ENCODE assay signal across 8 cellular contexts in the genomic region with DNA sequence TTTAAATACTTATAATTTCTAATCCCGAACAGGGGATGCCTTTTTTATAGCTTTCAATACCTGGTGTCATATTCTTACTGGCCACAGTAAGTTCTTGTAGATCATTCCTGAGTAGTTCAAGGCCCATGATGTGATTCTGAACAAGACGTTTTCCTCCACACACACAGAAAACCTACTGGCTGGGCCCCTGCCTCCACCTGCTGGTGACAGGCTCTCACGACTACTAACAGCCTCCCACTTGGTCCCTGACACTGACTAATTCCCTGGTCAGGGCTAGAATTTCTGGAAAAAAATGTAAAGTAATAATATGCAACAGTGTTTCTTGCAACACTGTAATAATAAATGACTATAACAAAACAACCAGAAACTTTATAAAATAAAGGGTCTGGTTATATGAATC. TPM values are rescaled to one million over a fixed set of nuclear protein-coding genes. Genes with fewer than 3 reads are reported as not detected.
DNase-seq lines count a peak whose midpoint lies in the region; ATAC-seq and TF ChIP-seq lines count a peak whose summit lies in the region.

No MANE protein-coding gene starts in this region.

- H3K27me3 Mint-ChIP-seq in stimulated activated memory B cell treated with anti-CD40 and anti-IgM and Interleukin-4, amounts not matched to agents 10 μg/mL and 1 μg/mL and 100 μg/mL, for 72 hours: no peaks in the 10 kb centered on the region

- H3K36me3 Mint-ChIP-seq in stimulated activated memory B cell treated with anti-CD40 and anti-IgM and Interleukin-4, amounts not matched to agents 10 μg/mL and 1 μg/mL and 100 μg/mL, for 72 hours: peaks cover 47% of the 10 kb centered on the region

- H3K4me1 Mint-ChIP-seq in stimulated activated memory B cell treated with anti-CD40 and anti-IgM and Interleukin-4, amounts not matched to agents 10 μg/mL and 1 μg/mL and 100 μg/mL, for 72 hours: peaks cover 10% of the 10 kb centered on the region

- ATAC-seq in stimulated activated memory B cell treated with anti-CD40 and anti-IgM and Interleukin-4, amounts not matched to agents 10 μg/mL and 1 μg/mL and 100 μg/mL, for 72 hours: peak; percentile 72
- ATAC-seq in GM21529 (IDR thresholded peaks at IDR 0.05; ENCODE audit: unreplicated experiment): no peak

- DNase-seq in A172 (ENCODE audit: low spot score) (peak; percentile 79), GM10266 (ENCODE audit: extremely low spot score) (peak; percentile 84), RWPE1 (ENCODE audit: low spot score) (peak; percentile 71), cerebellum (ENCODE audit: low spot score) (peak; percentile 20), kidney tubule cell (ENCODE audit: low spot score) (peak; percentile 75)
- DNase-seq in Jurkat, Clone E6-1 (ENCODE audit: low read depth, low spot score): peak; percentile 55

- no peaks in the 10 kb centered on the region for H3K9me3 Mint-ChIP-seq in stimulated activated memory B cell treated with anti-CD40 and anti-IgM and Interleukin-4, amounts not matched to agents 10 μg/mL and 1 μg/mL and 100 μg/mL, for 72 hours

- CTCF ChIA-PET in RWPE1 (lab: Yijun Ruan, JAX): interaction anchor here (0.5 to 2.9 kb wide), 18 partner anchors 15 to 300 kb away, joined by 3 to 22 read pairs (median 4); no protein-coding TSS in a partner anchor

- POLR2A ChIA-PET in RWPE1 (lab: Yijun Ruan, JAX; ENCODE audit: low non-redundant PET): no interaction called here

- H3K27ac ChIP-seq in RWPE1: no peak overlapping the region

- H3K4me3 Mint-ChIP-seq in stimulated activated memory B cell treated with anti-CD40 and anti-IgM and Interleukin-4, amounts not matched to agents 10 μg/mL and 1 μg/mL and 100 μg/mL, for 72 hours: no peak overlapping the region

- H3K4me3 ChIP-seq in Jurkat, Clone E6-1 (ENCODE audit: low read length): no peak overlapping the region

- H3K27ac Mint-ChIP-seq in stimulated activated memory B cell treated with anti-CD40 and anti-IgM and Interleukin-4, amounts not matched to agents 10 μg/mL and 1 μg/mL and 100 μg/mL, for 72 hours: peak overlapping the region; percentile 35

- TF ChIP-seq CTCF in GM10266 (IDR thresholded peaks at IDR 0.05; ENCODE audit: control insufficient read depth, insufficient read depth, low read depth, missing control alignments) (peak; percentile 60), RWPE1 (conservative IDR thresholded peaks at IDR 0.05; ENCODE audit: low read depth) (peak; percentile 71)

RNA-seq across cellular contexts. Expression of a gene that starts 50.4 kb away (rescaled TPM):
- total RNA-seq in A172 (2014; rRNA removed; shearing (Covaris generic)): 0.07 and 0.55 TPM in 2 replicates
- polyA plus RNA-seq in Jurkat, Clone E6-1 (2012; ENCODE audit: insufficient read depth, insufficient read length): 3.5 TPM
- 0.18 TPM for total RNA-seq in cerebellum

Comparison
In these comparisons a context has a peak if more than half of its experiments do, and no peak if none do; other contexts are left out.
1. DNase-seq: peak in every context shown above with its lines; median percentile 84 in GM10266; 79 in A172; 75 in kidney tubule cell; 71 in RWPE1; 55 in Jurkat, Clone E6-1; 20 in cerebellum.